In genomic region chr9:85014292-85014691, GRCh38 we compare ENCODE assay signal across 8 cellular contexts.
"Had no signal": no experiment of that assay in that cellular context is flagged by ENCODE, and none has a peak within 500 bp of the region (broad histone marks: within the 10 kb centered on the region; RNA-seq: fewer than 3 reads in every experiment).

No MANE protein-coding gene starts in this region.

- DNase-seq: GDM1, GF-D8 had no signal

- FAIRE-seq: G401.6, GM12878, GM12891, GM12892, GM18507, GM19239 had no signal

- ATAC-seq: GM12878 had no signal

- H3K4me3 ChIP-seq: GM12878 had no signal
